Comparison of ENCODE assay signal across 21 cellular contexts in genomic region chr9:69357030-69357853, GRCh38. TPM values are rescaled to one million over a fixed set of nuclear protein-coding genes. Genes with fewer than 3 reads are reported as not detected.
A peak's percentile ranks its signal among the peaks of the same experiment; 100 is the strongest.
DNase-seq lines count a peak whose midpoint lies in the region; ATAC-seq, FAIRE-seq and TF ChIP-seq lines count a peak whose summit lies in the region.
"Had no signal": no experiment of that assay in that cellular context is flagged by ENCODE, and none has a peak within 500 bp of the region (broad histone marks: within the 10 kb centered on the region; RNA-seq: fewer than 3 reads in every experiment).

No MANE protein-coding gene starts in this region.

- H3K9me3 ChIP-seq in pancreas (no peaks in the 10 kb centered on the region), upper lobe of right lung (no peaks in the 10 kb centered on the region), adrenal gland (replicated peaks in 1 of 3) (no peaks in the 10 kb centered on the region)
- H3K9me3 ChIP-seq: neutrophil had no signal

- ATAC-seq in left cardiac atrium, result peak; percentile 62 to 63
- ATAC-seq in pancreas, result peak; percentile 46 to 76 (median 62)
- ATAC-seq in upper lobe of right lung, result peak; percentile 61
- ATAC-seq in HG02981 (IDR thresholded peaks at IDR 0.05; ENCODE audit: unreplicated experiment), result no peak
- ATAC-seq: activated CD4-positive, CD25-positive, alpha-beta regulatory T cell treated with anti-CD3 and anti-CD28 coated beads, Interleukin-2, amount 50 U/mL, for 24 hours; activated T-cell treated with anti-CD3 and anti-CD28 coated beads, Interleukin-2, amount 50 U/mL, for 4 hours; Panc1 had no signal

- DNase-seq in bronchial epithelial cell (ENCODE audit: low read depth) (no peak), left cardiac atrium (no peak), pancreas (peak in 1 of 6 donors; percentile 18), upper lobe of right lung (no peak), adrenal gland (no peak), NCI-H82 (lab: John Stamatoyannopoulos, UW) (no peak)
- DNase-seq: activated naive CD4-positive, alpha-beta T cell treated with Interleukin-2 at 50 U/mL for 16 hours; activated T-cell treated with anti-CD3 and anti-CD28 coated beads, Interleukin-2, amount 50 U/mL, for 4 hours; DND-41; GOT3; NCI-H1694; NCI-H774; retina; stimulated activated CD4-positive, alpha-beta T cell treated with anti-CD3 and anti-CD28 coated beads, Interleukin-15, amount 100 ng/mL, for 24 hours; T1000 had no signal

- no peaks in the 10 kb centered on the region for H3K27me3 ChIP-seq in bronchial epithelial cell (ENCODE audit: control insufficient read depth, insufficient read depth, low read length)
- H3K27me3 ChIP-seq in pancreas, result no peaks in the 10 kb centered on the region
- H3K27me3 ChIP-seq in upper lobe of right lung, result no peaks in the 10 kb centered on the region
- H3K27me3 ChIP-seq in adrenal gland, result no peaks in the 10 kb centered on the region
- H3K27me3 ChIP-seq: neutrophil had no signal

- TF ChIP-seq CTCF in bronchial epithelial cell (IDR thresholded peaks at IDR 0.05; ENCODE audit: insufficient read depth, low read length, severe bottlenecking), result no peak
- TF ChIP-seq CTCF in pancreas (IDR thresholded peaks at IDR 0.05), result no peak
- no peak for TF ChIP-seq CTCF in upper lobe of right lung (IDR thresholded peaks at IDR 0.05)
- no peak for TF ChIP-seq CTCF in adrenal gland (IDR thresholded peaks at IDR 0.05)

- H3K4me3 ChIP-seq in bronchial epithelial cell (ENCODE audit: low read depth, low read length) (no peak overlapping the region), pancreas (no peak overlapping the region), upper lobe of right lung (no peak overlapping the region), adrenal gland (no peak overlapping the region)
- H3K4me3 ChIP-seq: SK-N-MC had no signal

- FAIRE-seq in bronchial epithelial cell (lab: Jason Lieb, UNC) (peak; percentile 66), pancreas (lab: Jason Lieb, UNC) (no peak)
- FAIRE-seq: GM12892 had no signal

- H3K27ac ChIP-seq in pancreas, result no peak overlapping the region
- H3K27ac ChIP-seq in upper lobe of right lung, result no peak overlapping the region
- H3K27ac ChIP-seq in adrenal gland, result no peak overlapping the region
- H3K27ac ChIP-seq: neutrophil, SK-N-MC had no signal

- TF ChIP-seq POLR2A in adrenal gland (IDR thresholded peaks at IDR 0.05), result no peak

- H3K36me3 ChIP-seq in bronchial epithelial cell (ENCODE audit: control insufficient read depth, insufficient read depth, low read length) (no peaks in the 10 kb centered on the region), pancreas (no peaks in the 10 kb centered on the region), upper lobe of right lung (no peaks in the 10 kb centered on the region), adrenal gland (replicated peaks in 1 of 2) (no peaks in the 10 kb centered on the region)
- H3K36me3 ChIP-seq: neutrophil had no signal

- intact Hi-C loops in left cardiac atrium (cut with DNase I) (no loop called here), pancreas (cut with DNase I) (no loop called here), upper lobe of right lung (cut with DNase I) (no loop called here), adrenal gland (cut with DNase I) (no loop called here)

- H3K4me1 ChIP-seq in pancreas (no peaks in the 10 kb centered on the region), upper lobe of right lung (no peaks in the 10 kb centered on the region), adrenal gland (replicated peaks in 1 of 2) (no peaks in the 10 kb centered on the region)

- 36 to 38% methylated on average over 5 of the region's 5 CpGs for WGBS in pancreas, 2 donors
- WGBS in adrenal gland, 4 donors, result 67 to 79% (median 76%) methylated on average over 5 of the region's 5 CpGs

RNA-seq across cellular contexts. Expression of gene ENTREP1, which starts 32.2 kb away (rescaled TPM):
- total RNA-seq in bronchial epithelial cell (0.53 and 0.77 TPM in 2 replicates), left cardiac atrium (10 to 100 TPM; 12.0 to 16.4 TPM), pancreas (1 to 10 TPM; 2.7 to 7.9 (median 4.8) TPM), upper lobe of right lung (34.9 TPM), adrenal gland (10 to 100 TPM in 2 of 8 donors, 1 to 10 TPM in 6; 4.0 to 11.0 (median 6.9) TPM)
- polyA plus RNA-seq in pancreas (1 to 10 TPM; 5.2 to 8.8 TPM), adrenal gland (10 to 100 TPM in 2 of 3 donors, 1 to 10 TPM in 1; 4.1 to 13.7 (median 13.3) TPM)
